ENCODE assay signal across 8 cellular contexts in genomic region chr4:185394568-185395254, GRCh38. TPM values are rescaled to one million over a fixed set of nuclear protein-coding genes. Genes with fewer than 3 reads are reported as not detected.
DNase-seq lines count a peak whose midpoint lies in the region; ATAC-seq, FAIRE-seq and TF ChIP-seq lines count a peak whose summit lies in the region.

No MANE protein-coding gene starts in this region.

- H3K9ac ChIP-seq in OCI-LY1 (ENCODE audit: low read length): peak overlapping the region; percentile 71

- intact Hi-C loops in Calu3 (cut with micrococcal nuclease; ENCODE audit: unreplicated experiment): loop anchor here (5.0 kb wide), 1 partner anchor 192 kb away; the partner anchor contains the start of gene CFAP97
- intact Hi-C loops in pancreas (cut with DNase I): no loop called here

- CTCF ChIA-PET in Calu3 (lab: Charles Lee) (no interaction called here), GM10248 (lab: Yijun Ruan, JAX) (interaction anchor here (1.0 to 2.2 kb wide), 4 partner anchors 10 to 643 kb away, joined by 3 to 7 read pairs (median 4); no protein-coding TSS in a partner anchor)

- peak overlapping the region; percentile 93 for H3K4me2 ChIP-seq in OCI-LY1 (ENCODE audit: low read length)

- H3K4me3 Mint-ChIP-seq in Calu3 (ENCODE audit: low read depth, unreplicated experiment): peak overlapping the region; percentile 72

- H3K4me1 ChIP-seq in OCI-LY1 (ENCODE audit: insufficient read depth, low read length, severe bottlenecking) (peaks cover 51% of the 10 kb centered on the region), pancreas (peaks cover 0 to 5% (median 0%) of the 10 kb centered on the region in 3 donors)

- TF ChIP-seq CTCF in Calu3 (IDR thresholded peaks at IDR 0.05; ENCODE audit: unreplicated experiment): no peak
- TF ChIP-seq CTCF in OCI-LY1 (IDR thresholded peaks at IDR 0.05; ENCODE audit: low read length): no peak
- no peak for TF ChIP-seq CTCF in pancreas (IDR thresholded peaks at IDR 0.05)
- TF ChIP-seq CTCF in GM10248 (IDR thresholded peaks at IDR 0.05; ENCODE audit: control extremely low read depth, extremely low read depth, low read depth, missing control alignments): no peak

- H3K27me3 ChIP-seq in OCI-LY1 (ENCODE audit: insufficient read depth, low read length): no peaks in the 10 kb centered on the region
- H3K27me3 ChIP-seq in pancreas: no peaks in the 10 kb centered on the region

- FAIRE-seq in pancreas (lab: Jason Lieb, UNC): no peak

- H3K27ac ChIP-seq in OCI-LY1 (ENCODE audit: low read depth, low read length, poor library complexity, severe bottlenecking) (peak overlapping the region; percentile 44), pancreas (peak overlapping the region; percentile 97 to 100 (median 100))

- POLR2A ChIA-PET in GM10248 (lab: Yijun Ruan, JAX): no interaction called here

- H3K9me3 ChIP-seq in OCI-LY1 (ENCODE audit: low read length) (no peaks in the 10 kb centered on the region), pancreas (no peaks in the 10 kb centered on the region)

- H3K79me2 ChIP-seq in OCI-LY1 (ENCODE audit: insufficient read depth, low read length): no peaks in the 10 kb centered on the region

- DNase-seq in Calu3 (no peak), dermis blood vessel endothelial cell (peak; percentile 29), pancreas (no peak), left lobe of liver (ENCODE audit: low spot score) (no peak), GM10248 (ENCODE audit: extremely low spot score) (no peak), DMS79 (lab: John Stamatoyannopoulos, UW) (no peak)

- no peaks in the 10 kb centered on the region for H3K9me2 ChIP-seq in OCI-LY1 (ENCODE audit: low read depth, low read length)

- no peak overlapping the region for H3K27ac Mint-ChIP-seq in Calu3 (ENCODE audit: unreplicated experiment)

- H3F3A ChIP-seq in OCI-LY1 (ENCODE audit: insufficient read depth, low read length): 0 out of 2 replicates have a peak, but pooled peaks cover 2% of the 10 kb centered on the region

- H3K4me3 ChIP-seq in OCI-LY1 (ENCODE audit: low read depth, low read length, poor library complexity, severe bottlenecking) (peak overlapping the region; percentile 66), pancreas (peak overlapping the region; percentile 36 to 71 (median 62))

- H2AFZ ChIP-seq in OCI-LY1 (ENCODE audit: low read length): no peak overlapping the region

- ATAC-seq in pancreas (no peak), left lobe of liver (no peak), GM21390 (IDR thresholded peaks at IDR 0.05; ENCODE audit: unreplicated experiment) (no peak)

- no TSS peak for BruUV-seq in Calu3 (replicated peaks; lab: Mats Ljungman, UMichigan)

- peaks cover 20% of the 10 kb centered on the region for H3K36me3 Mint-ChIP-seq in Calu3 (ENCODE audit: insufficient read depth, unreplicated experiment)

- H3K27me3 Mint-ChIP-seq in Calu3 (ENCODE audit: unreplicated experiment): no peaks in the 10 kb centered on the region

- no peaks in the 10 kb centered on the region for H3K9me3 Mint-ChIP-seq in Calu3 (ENCODE audit: low read depth, unreplicated experiment)

- WGBS in pancreas, 2 donors: 27 to 54% methylated on average over 12 of the region's 12 CpGs

- peaks cover 8% of the 10 kb centered on the region for H3K4me1 Mint-ChIP-seq in Calu3 (ENCODE audit: low read depth, unreplicated experiment)

- no peaks in the 10 kb centered on the region for H4K20me1 ChIP-seq in OCI-LY1 (ENCODE audit: insufficient read depth, low read length)

- H3K36me3 ChIP-seq in OCI-LY1 (ENCODE audit: insufficient read depth, low read length) (peaks cover 16% of the 10 kb centered on the region; the same call in 1 of the 2 replicates), pancreas (no peaks in the 10 kb centered on the region)

RNA-seq across cellular contexts. Expression of gene LRP2BP, which starts 1.0 kb away (rescaled TPM):
- total RNA-seq in Calu3 (2022) (0.47 and 0.49 TPM in 2 replicates), dermis blood vessel endothelial cell (0.34 and 0.93 TPM in 2 replicates), pancreas (1 to 10 TPM in 3 of 6 donors, under 1 TPM in 3; 0.79 to 1.2 (median 1.00) TPM), left lobe of liver (0.23 TPM)
- 1 to 10 TPM in 1 of 2 donors, under 1 TPM in 1; 0.72 to 2.1 TPM for polyA plus RNA-seq in pancreas

RNA-seq across cellular contexts. Expression of gene ANKRD37, which starts 1.9 kb away (rescaled TPM):
- total RNA-seq in Calu3 (2022): 3.6 and 4.4 TPM in 2 replicates
- total RNA-seq in dermis blood vessel endothelial cell: 7.1 and 9.4 TPM in 2 replicates
- 10 to 100 TPM in 2 of 6 donors, 1 to 10 TPM in 4; 4.8 to 13.5 (median 8.6) TPM for total RNA-seq in pancreas
- polyA plus RNA-seq in pancreas: 10 to 100 TPM; 11.5 to 15.3 TPM
- total RNA-seq in left lobe of liver: 5.7 TPM

RNA-seq across cellular contexts. Expression of gene UFSP2, which starts 31.1 kb away (rescaled TPM):
- total RNA-seq in Calu3 (2022) (11.8 and 14.8 TPM in 2 replicates), dermis blood vessel endothelial cell (40.0 and 51.7 TPM in 2 replicates), pancreas (10 to 100 TPM; 13.4 to 23.4 (median 20.7) TPM), left lobe of liver (16.9 TPM)
- 10 to 100 TPM; 10.1 to 14.7 TPM for polyA plus RNA-seq in pancreas
